8 cellular contexts compared by ENCODE assay signal in the genomic region with DNA sequence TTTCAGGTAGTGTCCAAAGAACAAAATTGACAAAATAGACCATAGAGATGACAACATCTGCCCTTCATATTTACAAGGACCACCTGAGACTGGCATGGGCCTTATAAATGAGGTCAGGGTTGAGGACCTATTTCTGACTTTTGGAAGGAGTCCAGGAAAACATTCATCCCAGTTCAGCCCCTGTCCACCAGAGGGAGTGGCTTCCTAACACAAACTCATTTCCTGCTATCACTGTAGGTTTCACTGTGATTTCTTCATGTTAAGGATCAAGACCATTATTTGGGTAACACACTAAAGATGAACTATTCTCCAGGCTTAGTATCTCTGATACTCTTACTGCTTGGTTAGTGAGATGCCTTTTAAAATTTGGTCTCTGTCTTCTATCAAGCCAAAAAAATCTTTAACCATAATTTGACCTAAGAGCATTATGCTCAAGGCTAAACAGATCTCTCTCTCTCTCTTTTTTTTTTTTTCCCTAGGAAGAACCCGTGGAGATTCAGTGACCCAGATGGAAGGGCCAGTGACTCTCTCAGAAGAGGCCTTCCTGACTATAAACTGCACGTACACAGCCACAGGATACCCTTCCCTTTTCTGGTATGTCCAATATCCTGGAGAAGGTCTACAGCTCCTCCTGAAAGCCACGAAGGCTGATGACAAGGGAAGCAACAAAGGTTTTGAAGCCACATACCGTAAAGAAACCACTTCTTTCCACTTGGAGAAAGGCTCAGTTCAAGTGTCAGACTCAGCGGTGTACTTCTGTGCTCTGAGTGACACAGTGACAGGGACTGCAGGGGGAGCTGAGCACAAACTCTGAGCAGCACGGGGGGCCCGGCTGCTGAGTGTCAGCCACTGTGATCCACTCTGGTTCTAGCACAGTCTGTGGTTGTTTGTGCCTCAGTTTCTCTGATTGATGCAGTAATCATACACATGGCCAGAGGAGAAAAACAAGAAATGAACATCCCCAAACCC.
DNase-seq lines count a peak whose midpoint lies in the region; ATAC-seq, FAIRE-seq and TF ChIP-seq lines count a peak whose summit lies in the region.

No MANE protein-coding gene starts in this region.

- H3K27ac ChIP-seq in SJCRH30 = no peak overlapping the region

- no peak overlapping the region for H3K4me3 ChIP-seq in SJCRH30

- peak; percentile 10 for DNase-seq in stimulated activated CD4-positive, alpha-beta T cell treated with anti-CD3 and anti-CD28 coated beads, Interleukin-1b, Interleukin-23, amount 100 ng/mL, for 48 hours
- no peak for DNase-seq in stimulated activated CD4-positive, alpha-beta T cell treated with anti-CD3 and anti-CD28 coated beads, Interleukin-12 subunit alpha, Interleukin-12 subunit beta, amount 100 ng/mL, for 4 hours
- DNase-seq in SJCRH30 (peak; percentile 5 to 34), nephron progenitor cell (peak; percentile 31), GM12891 (ENCODE audit: insufficient read length, low spot score) (no peak), GOT3 (lab: John Stamatoyannopoulos, UW) (no peak)
- DNase-seq in central memory CD4-positive, alpha-beta T cell = peak; percentile 36

- no peaks in the 10 kb centered on the region for H3K4me1 Mint-ChIP-seq in nephron progenitor cell

- no peaks in the 10 kb centered on the region for H3K36me3 ChIP-seq in SJCRH30

- H3K4me1 ChIP-seq in SJCRH30 = no peaks in the 10 kb centered on the region

- H3K9me3 ChIP-seq in SJCRH30 (replicated peaks) = no peaks in the 10 kb centered on the region

- H3K27me3 Mint-ChIP-seq in nephron progenitor cell (ENCODE audit: low read depth, poor library complexity) = peaks cover 11% of the 10 kb centered on the region

- no peak overlapping the region for H3K4me3 Mint-ChIP-seq in nephron progenitor cell

- no peak for FAIRE-seq in GM12891 (lab: Jason Lieb, UNC)

- no peaks in the 10 kb centered on the region for H3K9me3 Mint-ChIP-seq in nephron progenitor cell

- H3K36me3 Mint-ChIP-seq in nephron progenitor cell (ENCODE audit: low read depth) = no peaks in the 10 kb centered on the region

- H3K27me3 ChIP-seq in SJCRH30 = no peaks in the 10 kb centered on the region

- TF ChIP-seq POLR2A in GM12891 (IDR thresholded peaks at IDR 0.05; ENCODE audit: low read depth, low read length) = no peak

- H3K27ac Mint-ChIP-seq in nephron progenitor cell = no peak overlapping the region

- peak; percentile 60 for TF ChIP-seq CTCF in nephron progenitor cell (IDR thresholded peaks at IDR 0.05)

- no peak for ATAC-seq in GM18907 (IDR thresholded peaks at IDR 0.05; ENCODE audit: unreplicated experiment)

TF ChIP-seq in GM12891, 5 proteins besides CTCF, POLR2A, EP300 and RAD21:
- TF ChIP-seq SPI1 (IDR thresholded peaks at IDR 0.05; ENCODE audit: low read depth, low read length) (no peak), PAX5 (IDR thresholded peaks at IDR 0.05; ENCODE audit: insufficient read depth, low read length, severe bottlenecking) (no peak), TAF1 (IDR thresholded peaks at IDR 0.05; ENCODE audit: low read depth, low read length) (no peak), POU2F2 (IDR thresholded peaks at IDR 0.05; ENCODE audit: low read depth, low read length) (no peak), POLR2AphosphoS5 (IDR thresholded peaks at IDR 0.05; ENCODE audit: low read depth, low read length) (no peak)

Comparison
In these comparisons a context has a peak if more than half of its experiments do, and no peak if none do; other contexts are left out.
1. DNase-seq: peak in stimulated activated CD4-positive, alpha-beta T cell treated with anti-CD3 and anti-CD28 coated beads, Interleukin-1b, Interleukin-23, amount 100 ng/mL, for 48 hours (single experiment), SJCRH30 (2 of 2), central memory CD4-positive, alpha-beta T cell (single experiment) and nephron progenitor cell (single experiment); none in stimulated activated CD4-positive, alpha-beta T cell treated with anti-CD3 and anti-CD28 coated beads, Interleukin-12 subunit alpha, Interleukin-12 subunit beta, amount 100 ng/mL, for 4 hours (single experiment), GM12891 (single experiment) and GOT3 (single experiment).